Comparison of ENCODE assay signal across 12 cellular contexts in the genomic region with DNA sequence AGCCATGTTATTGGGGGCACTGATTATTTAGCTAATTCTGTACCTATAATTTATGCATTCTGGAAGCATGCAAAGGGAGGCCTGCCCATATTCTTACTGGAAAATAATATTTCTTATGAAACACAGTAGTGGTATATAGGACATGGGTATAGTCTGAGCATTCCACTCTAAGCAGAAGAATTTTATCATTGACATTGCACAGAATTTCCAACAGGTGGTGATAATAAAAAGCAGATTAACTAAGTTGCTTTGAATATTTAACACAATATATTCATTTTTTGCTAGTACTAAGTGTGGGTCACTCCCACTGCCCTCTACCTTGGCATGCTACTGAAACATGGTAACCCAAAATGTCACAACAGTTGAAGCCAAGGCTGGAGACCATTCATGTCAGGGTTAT.
DNase-seq lines count a peak whose midpoint lies in the region; ATAC-seq and TF ChIP-seq lines count a peak whose summit lies in the region.
"Had no signal": no experiment of that assay in that cellular context is flagged by ENCODE, and none has a peak within 500 bp of the region (broad histone marks: within the 10 kb centered on the region; RNA-seq: fewer than 3 reads in every experiment).

No MANE protein-coding gene starts in this region.

- no peak overlapping the region for H3K9ac ChIP-seq in PC-3 (ENCODE audit: low read length)

- no peaks in the 10 kb centered on the region for H4K20me1 ChIP-seq in PC-3 (ENCODE audit: low read length)

- H3F3A ChIP-seq in PC-3 (ENCODE audit: low read length, unreplicated experiment), result no peaks in the 10 kb centered on the region

- H2AFZ ChIP-seq in PC-3 (ENCODE audit: low read length), result no peak overlapping the region

- ATAC-seq in PC-3 (no peak), right lobe of liver (no peak)

- H3K9me3 ChIP-seq in A673 (ENCODE audit: low read depth, low read length, poor library complexity, severe bottlenecking) (no peaks in the 10 kb centered on the region), PC-3 (ENCODE audit: low read length) (no peaks in the 10 kb centered on the region), right lobe of liver (no peaks in the 10 kb centered on the region)

- intact Hi-C loops in A673 (cut with micrococcal nuclease; ENCODE audit: unreplicated experiment) (no loop called here), PC-3 (cut with micrococcal nuclease) (no loop called here), right lobe of liver (cut with DNase I) (no loop called here)

- H3K27me3 ChIP-seq in A673 (replicated peaks; ENCODE audit: insufficient read depth, low read depth, low read length, poor library complexity), result no peaks in the 10 kb centered on the region
- H3K27me3 ChIP-seq in PC-3 (ENCODE audit: low read length), result no peaks in the 10 kb centered on the region
- H3K27me3 ChIP-seq in right lobe of liver, result no peaks in the 10 kb centered on the region

- H3K27ac ChIP-seq in A673 (ENCODE audit: low read depth, low read length, poor library complexity, severe bottlenecking) (no peak overlapping the region), PC-3 (ENCODE audit: low read length) (no peak overlapping the region), right lobe of liver (no peak overlapping the region), caudate nucleus (ENCODE audit: low read depth, low read length) (no peak overlapping the region)

- CTCF ChIA-PET in A673 (lab: Charles Lee), result no interaction called here
- CTCF ChIA-PET in PC-3 (lab: Charles Lee), result no interaction called here

- H3K4me1 ChIP-seq in A673 (ENCODE audit: insufficient read depth, low read length, poor library complexity, severe bottlenecking), result peaks cover 13% of the 10 kb centered on the region
- H3K4me1 ChIP-seq in PC-3 (ENCODE audit: insufficient read depth, low read length), result no peaks in the 10 kb centered on the region
- H3K4me1 ChIP-seq in right lobe of liver, result no peaks in the 10 kb centered on the region

- no peaks in the 10 kb centered on the region for H3K36me3 ChIP-seq in A673 (ENCODE audit: insufficient read depth, low read length, poor library complexity, severe bottlenecking)
- H3K36me3 ChIP-seq in PC-3 (ENCODE audit: low read depth, low read length), result no peaks in the 10 kb centered on the region
- no peaks in the 10 kb centered on the region for H3K36me3 ChIP-seq in right lobe of liver

- H3K79me2 ChIP-seq in PC-3 (ENCODE audit: low read length), result no peaks in the 10 kb centered on the region

- H3K9me2 ChIP-seq in PC-3 (replicated peaks; ENCODE audit: low read length), result no peaks in the 10 kb centered on the region

- BruUV-seq in A673 (replicated peaks; lab: Mats Ljungman, UMichigan) (no TSS peak), PC-3 (replicated peaks; lab: Mats Ljungman, UMichigan) (no TSS peak)

- DNase-seq in A673 (ENCODE audit: low spot score) (no peak), LNCaP clone FGC (ENCODE audit: low read depth) (no peak), PC-3 (no peak), right lobe of liver (no peak), caudate nucleus (lab: John Stamatoyannopoulos, UW) (no peak), COLO829 (ENCODE audit: low spot score) (no peak), HuH-7 (ENCODE audit: low spot score) (no peak)
- DNase-seq: CD8-positive, alpha-beta memory T cell; DMS53; GF-D8; HCEC 1CT; HFFc6 had no signal

- peak; percentile 28; the same call in 1 of the 2 replicates for TF ChIP-seq CTCF in A673 (conservative IDR thresholded peaks at IDR 0.05; ENCODE audit: low read depth, low read length)
- peak; percentile 16; the same call in 1 of the 2 replicates for TF ChIP-seq CTCF in LNCaP clone FGC (IDR thresholded peaks at IDR 0.05; ENCODE audit: control insufficient read depth, extremely low read depth, insufficient read depth)
- 0 out of 2 replicates have a peak, but pooled peaks have one; percentile 28 for TF ChIP-seq CTCF in PC-3 (conservative IDR thresholded peaks at IDR 0.05; ENCODE audit: low read depth, low read length)
- TF ChIP-seq CTCF in right lobe of liver (IDR thresholded peaks at IDR 0.05), result peak in 3 of 4 donors; percentile 4 to 22 (median 11)

- TF ChIP-seq POLR2A in right lobe of liver (IDR thresholded peaks at IDR 0.05), result no peak

- H3K4me2 ChIP-seq in PC-3 (ENCODE audit: low read length), result no peak overlapping the region

- H3K4me3 ChIP-seq in A673 (ENCODE audit: low read depth, low read length, poor library complexity, severe bottlenecking), result no peak overlapping the region
- no peak overlapping the region for H3K4me3 ChIP-seq in LNCaP clone FGC (ENCODE audit: low read depth, low read length)
- H3K4me3 ChIP-seq in PC-3 (ENCODE audit: low read length), result no peak overlapping the region
- H3K4me3 ChIP-seq in right lobe of liver, result no peak overlapping the region

- POLR2A ChIA-PET in A673 (lab: Charles Lee; ENCODE audit: low non-redundant PET), result no interaction called here
- POLR2A ChIA-PET in PC-3 (lab: Charles Lee; ENCODE audit: unreplicated experiment), result no interaction called here
